Comparison of ENCODE assay signal across 20 cellular contexts in genomic region chr3:149772861-149773260, GRCh38. TPM values are rescaled to one million over a fixed set of nuclear protein-coding genes. Genes with fewer than 3 reads are reported as not detected.
A peak's percentile ranks its signal among the peaks of the same experiment; 100 is the strongest.
DNase-seq lines count a peak whose midpoint lies in the region; ATAC-seq, FAIRE-seq and TF ChIP-seq lines count a peak whose summit lies in the region.
"Had no signal": no experiment of that assay in that cellular context is flagged by ENCODE, and none has a peak within 500 bp of the region (broad histone marks: within the 10 kb centered on the region; RNA-seq: fewer than 3 reads in every experiment).

No MANE protein-coding gene starts in this region.

- intact Hi-C loops in IMR-90 (cut with micrococcal nuclease) (no loop called here), left ventricle myocardium superior (cut with micrococcal nuclease) (no loop called here)

- peaks cover 4% of the 10 kb centered on the region for H3K9me1 ChIP-seq in IMR-90 (ENCODE audit: insufficient read depth, low read length)

- no peaks in the 10 kb centered on the region for H3F3A ChIP-seq in GM23338 (replicated peaks; ENCODE audit: low read depth)

- H3K9me3 ChIP-seq in IMR-90 (ENCODE audit: control insufficient read depth, insufficient read depth, low read length), result no peaks in the 10 kb centered on the region
- H3K9me3 ChIP-seq in H1 (ENCODE audit: insufficient read depth in 2 of 2, low read depth in 1 of 2, low read length in 1 of 2), result no peaks in the 10 kb centered on the region
- no peaks in the 10 kb centered on the region for H3K9me3 ChIP-seq in osteoblast (ENCODE audit: low read depth, low read length)
- no peaks in the 10 kb centered on the region for H3K9me3 ChIP-seq in Karpas-422 (ENCODE audit: low read length)
- H3K9me3 ChIP-seq: A549, BE2C had no signal

- no peak for TF ChIP-seq CTCF in GM23338 (conservative IDR thresholded peaks at IDR 0.05; ENCODE audit: low read depth in 2 of 2)
- TF ChIP-seq CTCF in IMR-90 (conservative IDR thresholded peaks at IDR 0.05; ENCODE audit: low read depth, low read length), result no peak
- TF ChIP-seq CTCF in H1 (IDR thresholded peaks at IDR 0.05; ENCODE audit: control extremely low read depth in 1 of 3, insufficient read depth in 1 of 3, low read depth in 1 of 3, low read length in 3 of 3), result no peak
- TF ChIP-seq CTCF in osteoblast (IDR thresholded peaks at IDR 0.05; ENCODE audit: extremely low read depth, low read depth, low read length), result no peak

- H4K5ac ChIP-seq in IMR-90 (ENCODE audit: low read depth, low read length) (no peak overlapping the region), H1 (ENCODE audit: insufficient read length, low read depth, low read length) (no peak overlapping the region)

- H3K56ac ChIP-seq in IMR-90 (ENCODE audit: extremely low read depth, insufficient read depth, low read length) (no peak overlapping the region), H1 (replicated peaks; ENCODE audit: insufficient read length, low read depth, low read length) (no peak overlapping the region)

- no peaks in the 10 kb centered on the region for H3K36me3 ChIP-seq in GM23338 (ENCODE audit: insufficient read depth)
- H3K36me3 ChIP-seq in IMR-90 (ENCODE audit: control insufficient read depth, insufficient read depth, low read length), result no peaks in the 10 kb centered on the region
- H3K36me3 ChIP-seq in H1 (ENCODE audit: control insufficient read depth in 2 of 4, insufficient read depth in 4 of 4, low read length in 3 of 4), result no peaks in the 10 kb centered on the region
- no peaks in the 10 kb centered on the region for H3K36me3 ChIP-seq in osteoblast (ENCODE audit: insufficient read depth, low read length)
- no peaks in the 10 kb centered on the region for H3K36me3 ChIP-seq in Karpas-422 (ENCODE audit: insufficient read depth, low read length)
- H3K36me3 ChIP-seq: BE2C had no signal

- FAIRE-seq in H1 (lab: Jason Lieb, UNC), result no peak
- FAIRE-seq: A549, GM18507, HTR-8/SVneo had no signal

- H3K9me2 ChIP-seq in GM23338 (ENCODE audit: insufficient read depth) (no peaks in the 10 kb centered on the region), Karpas-422 (replicated peaks; ENCODE audit: insufficient read depth, low read length) (no peaks in the 10 kb centered on the region)

- H3K4me1 Mint-ChIP-seq in GM23338, result peaks cover 10% of the 10 kb centered on the region; the same call in 2 of the 3 replicates
- H3K4me1 Mint-ChIP-seq: CD4-positive, alpha-beta memory T cell had no signal

- H3K4me1 ChIP-seq in GM23338 (ENCODE audit: insufficient read depth) (no peaks in the 10 kb centered on the region), IMR-90 (ENCODE audit: control insufficient read depth, insufficient read depth, low read length) (peaks cover 4% of the 10 kb centered on the region), H1 (replicated peaks in 1 of 4; ENCODE audit: control insufficient read depth in 3 of 4, insufficient read depth in 4 of 4, low read length in 3 of 4) (no peaks in the 10 kb centered on the region), osteoblast (ENCODE audit: insufficient read depth, low read length) (no peaks in the 10 kb centered on the region), Karpas-422 (ENCODE audit: low read length) (no peaks in the 10 kb centered on the region)
- H3K4me1 ChIP-seq: A549, BE2C had no signal

- H2BK20ac ChIP-seq in IMR-90 (ENCODE audit: low read depth, low read length) (0 out of 2 replicates have a peak overlapping the region, but pooled peaks have one; percentile 38), H1 (ENCODE audit: low read length) (no peak overlapping the region)

- in situ Hi-C loops in IMR-90 (cut with MboI; ENCODE audit: low sequenced_read_pairs), result no loop called here

- H3K79me2 ChIP-seq in GM23338 (replicated peaks; ENCODE audit: insufficient read depth) (no peaks in the 10 kb centered on the region), H1 (ENCODE audit: control insufficient read depth in 1 of 2, insufficient read depth in 2 of 2, low read length in 2 of 2) (no peaks in the 10 kb centered on the region), osteoblast (ENCODE audit: insufficient read depth, low read length) (no peaks in the 10 kb centered on the region), Karpas-422 (ENCODE audit: low read length) (no peaks in the 10 kb centered on the region)

- ATAC-seq in GM23338 (no peak; the same call in 2 of the 3 replicates), IMR-90 (ENCODE audit: low read depth) (no peak), left ventricle myocardium superior (no peak)

- H3K79me1 ChIP-seq in IMR-90 (ENCODE audit: low read depth in 1 of 2, low read length in 2 of 2) (no peaks in the 10 kb centered on the region), H1 (ENCODE audit: low read depth, low read length) (no peaks in the 10 kb centered on the region)

- no peaks in the 10 kb centered on the region for H3K9me3 Mint-ChIP-seq in GM23338
- H3K9me3 Mint-ChIP-seq: CD4-positive, alpha-beta memory T cell; HFFc6 had no signal

- DNase-seq in GM23338 (ENCODE audit: low spot score) (peak; percentile 60), IMR-90 (no peak), H1 (ENCODE audit: low read depth in 1 of 2, low spot score in 2 of 2) (no peak), osteoblast (ENCODE audit: insufficient read length, low spot score, missing footprints) (no peak), Karpas-422 (no peak), hypothalamus (lab: John Stamatoyannopoulos, UW) (no peak), DMS153 (lab: John Stamatoyannopoulos, UW) (no peak), left ventricle myocardium superior (no peak)
- DNase-seq: BE2C; CD4-positive, alpha-beta memory T cell; DMS79 treated with DMSO at 0.1 percent for 48 hours; GOT3; HCEC 1CT; HFFc6; KBM-7 had no signal

- H3K14ac ChIP-seq in IMR-90 (replicated peaks; ENCODE audit: low read depth, low read length) (no peak overlapping the region; the same call in 1 of the 2 replicates), H1 (ENCODE audit: insufficient read length) (no peak overlapping the region)

- H2BK12ac ChIP-seq in H1 (ENCODE audit: low read depth, low read length), result no peak overlapping the region

- dilution Hi-C loops in IMR-90 (cut with HindIII; ENCODE audit: low sequenced_read_pairs, unreplicated experiment), result no loop called here

- H2AK5ac ChIP-seq in IMR-90 (ENCODE audit: low read depth, low read length) (peak overlapping the region; percentile 64), H1 (ENCODE audit: low read depth, low read length) (no peak overlapping the region)

- no peak overlapping the region for H3K4me2 ChIP-seq in GM23338
- H3K4me2 ChIP-seq in IMR-90 (ENCODE audit: low read depth, low read length), result no peak overlapping the region
- H3K4me2 ChIP-seq in H1 (ENCODE audit: insufficient read depth in 1 of 2, low read depth in 2 of 2, low read length in 2 of 2), result no peak overlapping the region
- H3K4me2 ChIP-seq in osteoblast (ENCODE audit: insufficient read depth, low read length), result no peak overlapping the region
- no peak overlapping the region for H3K4me2 ChIP-seq in Karpas-422 (ENCODE audit: low read depth, low read length, poor library complexity, severe bottlenecking)
- H3K4me2 ChIP-seq: A549 had no signal

- H4K8ac ChIP-seq in IMR-90 (ENCODE audit: low read depth in 2 of 2, low read length in 2 of 2), result peak overlapping the region in 1 of 2 experiments; percentile 9; a peak in 1 of 4 replicates
- no peak overlapping the region for H4K8ac ChIP-seq in H1 (ENCODE audit: extremely low read depth, insufficient read depth, low read length)

- H3K18ac ChIP-seq in IMR-90 (ENCODE audit: low read depth, low read length), result no peak overlapping the region
- H3K18ac ChIP-seq in H1 (ENCODE audit: extremely low read depth, low read length), result no peak overlapping the region

- peak overlapping the region; percentile 34; the same call in 1 of the 3 replicates for H2BK15ac ChIP-seq in IMR-90 (ENCODE audit: low read depth, low read length)
- H2BK15ac ChIP-seq in H1 (ENCODE audit: low read length), result no peak overlapping the region

- peak overlapping the region; percentile 11 for H3K4ac ChIP-seq in IMR-90 (ENCODE audit: low read depth, low read length)
- H3K4ac ChIP-seq in H1 (replicated peaks; ENCODE audit: insufficient read length, low read depth, low read length), result no peak overlapping the region

- no peak overlapping the region for H3K4me3 Mint-ChIP-seq in GM23338
- H3K4me3 Mint-ChIP-seq: CD4-positive, alpha-beta memory T cell; HFFc6 had no signal

- no peaks in the 10 kb centered on the region for H3K23me2 ChIP-seq in H1 (ENCODE audit: low read depth, low read length)

- no peaks in the 10 kb centered on the region for H3K36me3 Mint-ChIP-seq in GM23338 (ENCODE audit: low read depth)
- H3K36me3 Mint-ChIP-seq: CD4-positive, alpha-beta memory T cell had no signal

- H4K20me1 ChIP-seq in GM23338 (replicated peaks; ENCODE audit: insufficient read depth), result no peaks in the 10 kb centered on the region
- H4K20me1 ChIP-seq in IMR-90 (ENCODE audit: insufficient read depth, low read length), result no peaks in the 10 kb centered on the region
- no peaks in the 10 kb centered on the region for H4K20me1 ChIP-seq in H1 (replicated peaks in 1 of 2; ENCODE audit: control insufficient read depth in 1 of 2, insufficient read depth in 2 of 2, low read length in 2 of 2)
- H4K20me1 ChIP-seq in osteoblast (ENCODE audit: insufficient read depth, low read length), result no peaks in the 10 kb centered on the region
- no peaks in the 10 kb centered on the region for H4K20me1 ChIP-seq in Karpas-422 (ENCODE audit: insufficient read depth, low read depth, low read length)

- H3K9ac ChIP-seq in IMR-90 (ENCODE audit: low read depth, low read length) (no peak overlapping the region), H1 (replicated peaks in 1 of 4; ENCODE audit: extremely low read depth in 1 of 4, low read depth in 3 of 4, low read length in 3 of 4) (no peak overlapping the region), Karpas-422 (ENCODE audit: low read length) (no peak overlapping the region)

- no peaks in the 10 kb centered on the region for H3K27me3 ChIP-seq in GM23338 (ENCODE audit: insufficient read depth)
- peaks cover 3% of the 10 kb centered on the region for H3K27me3 ChIP-seq in IMR-90 (ENCODE audit: control insufficient read depth, insufficient read depth, low read length)
- no peaks in the 10 kb centered on the region; a peak in 1 of 7 replicates for H3K27me3 ChIP-seq in H1 (replicated peaks in 1 of 4; ENCODE audit: control insufficient read depth in 3 of 4, extremely low read depth in 1 of 4, insufficient read depth in 3 of 4, low read length in 3 of 4)
- no peaks in the 10 kb centered on the region for H3K27me3 ChIP-seq in osteoblast (ENCODE audit: insufficient read depth, low read length)
- H3K27me3 ChIP-seq in Karpas-422 (ENCODE audit: low read length), result no peaks in the 10 kb centered on the region

- H3K27me3 Mint-ChIP-seq in GM23338 (ENCODE audit: insufficient read depth, low read depth, poor library complexity), result peaks cover 1% of the 10 kb centered on the region

- H2AFZ ChIP-seq in GM23338 (peak overlapping the region; percentile 43; the same call in 1 of the 2 replicates), IMR-90 (replicated peaks; ENCODE audit: low read length, poor library complexity) (no peak overlapping the region), H1 (ENCODE audit: low read length) (peak overlapping the region; percentile 68; the same call in 1 of the 2 replicates), osteoblast (ENCODE audit: low read length) (peak overlapping the region; percentile 11), Karpas-422 (ENCODE audit: low read length) (no peak overlapping the region)

- BruUV-seq in IMR-90 (replicated peaks; lab: Mats Ljungman, UMichigan), result no TSS peak

- TF ChIP-seq POLR2A in IMR-90 (IDR thresholded peaks at IDR 0.05; ENCODE audit: low read depth, low read length) (no peak), H1 (IDR thresholded peaks at IDR 0.05; ENCODE audit: control extremely low read depth in 1 of 2, low read depth in 2 of 2, low read length in 2 of 2) (no peak)

- H3K4me3 ChIP-seq in GM23338 (no peak overlapping the region), IMR-90 (ENCODE audit: insufficient read depth, low read depth, low read length) (no peak overlapping the region), H1 (ENCODE audit: extremely low read depth in 1 of 4, insufficient read depth in 2 of 4, low read depth in 3 of 4, low read length in 4 of 4) (no peak overlapping the region), osteoblast (ENCODE audit: insufficient read depth, low read length) (no peak overlapping the region), Karpas-422 (ENCODE audit: low read length) (no peak overlapping the region)
- H3K4me3 ChIP-seq: A549 had no signal

- H3K23ac ChIP-seq in IMR-90 (ENCODE audit: low read depth, low read length) (no peak overlapping the region), H1 (ENCODE audit: insufficient read length) (no peak overlapping the region)

- no peak overlapping the region for H2AK9ac ChIP-seq in IMR-90 (replicated peaks; ENCODE audit: low read depth, low read length, poor library complexity)

- TF ChIP-seq EP300 in H1 (IDR thresholded peaks at IDR 0.05; ENCODE audit: borderline replicate concordance in 1 of 2, low read depth in 2 of 2, low read length in 2 of 2), result no peak

- TF ChIP-seq RAD21 in IMR-90 (IDR thresholded peaks at IDR 0.05; ENCODE audit: low read length) (no peak), H1 (IDR thresholded peaks at IDR 0.05 in 1 of 2, conservative IDR thresholded peaks at IDR 0.05 in 1 of 2; ENCODE audit: low read depth in 2 of 2, low read length in 2 of 2) (no peak)

- no peak overlapping the region for H3K27ac ChIP-seq in GM23338 (ENCODE audit: low read depth)
- no peak overlapping the region for H3K27ac ChIP-seq in IMR-90 (ENCODE audit: insufficient read depth, low read length)
- H3K27ac ChIP-seq in H1 (ENCODE audit: low read depth, low read length), result no peak overlapping the region
- H3K27ac ChIP-seq in osteoblast (ENCODE audit: low read depth, low read length), result no peak overlapping the region
- no peak overlapping the region for H3K27ac ChIP-seq in Karpas-422 (ENCODE audit: low read length)
- H3K27ac ChIP-seq: A549, C4-2B had no signal

- H4K91ac ChIP-seq in IMR-90 (ENCODE audit: insufficient read depth, low read depth, low read length) (peak overlapping the region; percentile 32; the same call in 1 of the 2 replicates), H1 (replicated peaks; ENCODE audit: insufficient read length, low read length) (no peak overlapping the region)

- POLR2A ChIA-PET in IMR-90 (lab: Charles Lee; ENCODE audit: unreplicated experiment), result no interaction called here
- POLR2A ChIA-PET in H1 (lab: Charles Lee; ENCODE audit: partially characterized antibody), result interaction anchor here (0.9 kb wide), 1 partner anchor 36 kb away, joined by 3 read pairs; no protein-coding TSS in a partner anchor

- H2BK120ac ChIP-seq in IMR-90 (ENCODE audit: low read depth, low read length) (0 out of 2 replicates have a peak overlapping the region, but pooled peaks have one; percentile 8), H1 (replicated peaks; ENCODE audit: low read depth, low read length) (no peak overlapping the region)

- H2BK5ac ChIP-seq in IMR-90 (ENCODE audit: low read depth, low read length, poor library complexity, severe bottlenecking) (no peak overlapping the region), H1 (ENCODE audit: low read depth, low read length) (no peak overlapping the region; the same call in 1 of the 2 replicates)

- H3K27ac Mint-ChIP-seq in GM23338, result 0 out of 2 replicates have a peak overlapping the region, but pooled peaks have one; percentile 1
- H3K27ac Mint-ChIP-seq: HFFc6 had no signal

- WGBS in IMR-90 (ENCODE audit: extremely low coverage in 2 of 2, insufficient read length in 1 of 2), 2 experiments, result no CpG with 5 or more reads among the region's 2 CpGs
- 72% methylated on average over 2 of the region's 2 CpGs; no CpG with 5 or more reads in 1 of the 2 experiments for WGBS in H1 (ENCODE audit: extremely low coverage in 1 of 2, insufficient coverage in 1 of 2, insufficient read length in 1 of 2, insufficient replicate concordance in 2 of 2, low coverage in 1 of 2, low lambda C conversion rate in 2 of 2, missing lambda C conversion rate in 1 of 2), 2 experiments

- CTCF ChIA-PET in IMR-90 (lab: Yijun Ruan, JAX) (interaction anchor here (1.1 to 2.8 kb wide), 2 partner anchors 36 to 278 kb away, joined by 3 to 15 read pairs; no protein-coding TSS in a partner anchor), H1 (lab: Charles Lee; ENCODE audit: partially characterized antibody) (interaction anchor here (0.9 to 11.0 kb wide), 24 partner anchors 7 to 321 kb away, joined by 3 to 103 read pairs (median 12); partner anchors contain the start of genes ANKUB1 and COMMD2)

RNA-seq across cellular contexts. Expression of gene ANKUB1, which starts 19.5 kb away (rescaled TPM):
- not detected in 2 replicates for total RNA-seq in GM23338 (2014; rRNA removed; shearing (Covaris generic))
- polyA plus RNA-seq in GM23338 (2016; fragmentation: Nextera tagmentation; extraction: Ambion mirVana), result not detected in 2 replicates
- not detected in 2 replicates for total RNA-seq in IMR-90 (2012; rRNA removed)
- not detected in 2 replicates for polyA plus RNA-seq in IMR-90 (2012; rRNA removed)
- not detected in 2 replicates for polyA plus RNA-seq in IMR-90 (2012; cell fraction: cytosol; rRNA removed)
- polyA plus RNA-seq in IMR-90 (2012; cell fraction: nucleus; rRNA removed; ENCODE audit: low replicate concordance), result not detected in 2 replicates
- total RNA-seq in H1 (2021; fragmentation: NEBNext Ultra II Directional; extraction: Animal tissue kit (Norgen Biotek cat#: 25700)), result not detected in 2 replicates
- not detected in 2 replicates for polyA plus RNA-seq in H1 (2011; rRNA removed)
- polyA plus RNA-seq in H1 (2011; cell fraction: cytosol; rRNA removed), result not detected
- not detected for polyA plus RNA-seq in H1 (2011; cell fraction: nucleus; rRNA removed)
- not detected in 4 replicates for polyA plus RNA-seq in H1 (2012, experiment 1 of 2)
- not detected for polyA plus RNA-seq in H1 (2012, experiment 2 of 2)
- polyA plus RNA-seq in H1 (2013, experiment 1 of 2), result not detected
- not detected for polyA plus RNA-seq in H1 (2013, experiment 2 of 2)
- polyA minus RNA-seq in H1 (2011; rRNA and poly(A)+ RNA removed), result not detected in 2 replicates
- not detected for polyA minus RNA-seq in H1 (2011; cell fraction: cytosol; rRNA and poly(A)+ RNA removed)
- not detected for polyA minus RNA-seq in H1 (2011; cell fraction: nucleus; rRNA and poly(A)+ RNA removed)
- total RNA-seq in osteoblast, result under 0.01 TPM in 1 of 2 replicates, not detected in the other
- total RNA-seq in Karpas-422 (2014; rRNA removed; shearing (Covaris generic); ENCODE audit: low replicate concordance), result not detected in 2 replicates
- not detected for total RNA-seq in left ventricle myocardium superior
- total RNA-seq: CD4-positive, alpha-beta memory T cell; HFFc6 had no signal
- polyA plus RNA-seq: A549; AG04450; CD4-positive, alpha-beta memory T cell had no signal

RNA-seq across cellular contexts. Expression of gene COMMD2, which starts 20.6 kb away (rescaled TPM):
- total RNA-seq in GM23338 (2014; rRNA removed; shearing (Covaris generic)), result 55.5 and 55.8 TPM in 2 replicates
- polyA plus RNA-seq in GM23338 (2016; fragmentation: Nextera tagmentation; extraction: Ambion mirVana) (54.9 and 61.1 TPM in 2 replicates), IMR-90 (2012; rRNA removed) (23.6 and 25.9 TPM in 2 replicates), H1 (2011; rRNA removed) (12.1 and 20.2 TPM in 2 replicates)
- total RNA-seq in IMR-90 (2012; rRNA removed) (31.9 and 46.1 TPM in 2 replicates), osteoblast (38.4 and 38.6 TPM in 2 replicates), left ventricle myocardium superior (16.8 TPM)
- polyA plus RNA-seq in IMR-90 (2012; cell fraction: cytosol; rRNA removed), result 6.3 and 8.4 TPM in 2 replicates
- 4.1 and 14.8 TPM in 2 replicates for polyA plus RNA-seq in IMR-90 (2012; cell fraction: nucleus; rRNA removed; ENCODE audit: low replicate concordance)
- total RNA-seq in H1 (2021; fragmentation: NEBNext Ultra II Directional; extraction: Animal tissue kit (Norgen Biotek cat#: 25700)), result 51.6 and 57.2 TPM in 2 replicates
- 31.2 TPM for polyA plus RNA-seq in H1 (2011; cell fraction: cytosol; rRNA removed)
- 13.4 TPM for polyA plus RNA-seq in H1 (2011; cell fraction: nucleus; rRNA removed)
- polyA plus RNA-seq in H1 (2012, experiment 1 of 2), result 29.5 to 50.7 TPM (median 35.3 TPM) in 4 replicates
- 5.6 TPM for polyA plus RNA-seq in H1 (2012, experiment 2 of 2)
- 29.8 TPM for polyA plus RNA-seq in H1 (2013, experiment 1 of 2)
- 27.4 TPM for polyA plus RNA-seq in H1 (2013, experiment 2 of 2)
- 23.8 and 53.1 TPM in 2 replicates for polyA minus RNA-seq in H1 (2011; rRNA and poly(A)+ RNA removed)
- polyA minus RNA-seq in H1 (2011; cell fraction: cytosol; rRNA and poly(A)+ RNA removed), result 9.4 TPM
- 19.4 TPM for polyA minus RNA-seq in H1 (2011; cell fraction: nucleus; rRNA and poly(A)+ RNA removed)
- total RNA-seq in Karpas-422 (2014; rRNA removed; shearing (Covaris generic); ENCODE audit: low replicate concordance), result 18.8 and 33.8 TPM in 2 replicates

RNA-seq across cellular contexts. Expression of gene RNF13, which starts 40.2 kb away (rescaled TPM):
- 43.1 and 46.3 TPM in 2 replicates for total RNA-seq in GM23338 (2014; rRNA removed; shearing (Covaris generic))
- polyA plus RNA-seq in GM23338 (2016; fragmentation: Nextera tagmentation; extraction: Ambion mirVana) (69.8 and 101 TPM in 2 replicates), IMR-90 (2012; rRNA removed) (9.3 and 12.8 TPM in 2 replicates), H1 (2011; rRNA removed) (13.5 and 19.4 TPM in 2 replicates)
- total RNA-seq in IMR-90 (2012; rRNA removed) (29.8 and 39.2 TPM in 2 replicates), osteoblast (86.1 and 109 TPM in 2 replicates), left ventricle myocardium superior (51.2 TPM)
- polyA plus RNA-seq in IMR-90 (2012; cell fraction: cytosol; rRNA removed), result 3.6 and 7.2 TPM in 2 replicates
- 1.4 and 16.5 TPM in 2 replicates for polyA plus RNA-seq in IMR-90 (2012; cell fraction: nucleus; rRNA removed; ENCODE audit: low replicate concordance)
- 35.4 and 37.1 TPM in 2 replicates for total RNA-seq in H1 (2021; fragmentation: NEBNext Ultra II Directional; extraction: Animal tissue kit (Norgen Biotek cat#: 25700))
- 23.5 TPM for polyA plus RNA-seq in H1 (2011; cell fraction: cytosol; rRNA removed)
- polyA plus RNA-seq in H1 (2011; cell fraction: nucleus; rRNA removed), result 13.4 TPM
- 19.9 to 33.6 TPM (median 26.5 TPM) in 4 replicates for polyA plus RNA-seq in H1 (2012, experiment 1 of 2)
- polyA plus RNA-seq in H1 (2012, experiment 2 of 2), result 3.2 TPM
- 54.4 TPM for polyA plus RNA-seq in H1 (2013, experiment 1 of 2)
- 69.1 TPM for polyA plus RNA-seq in H1 (2013, experiment 2 of 2)
- polyA minus RNA-seq in H1 (2011; rRNA and poly(A)+ RNA removed), result 46.1 and 50.6 TPM in 2 replicates
- 29.1 TPM for polyA minus RNA-seq in H1 (2011; cell fraction: cytosol; rRNA and poly(A)+ RNA removed)
- polyA minus RNA-seq in H1 (2011; cell fraction: nucleus; rRNA and poly(A)+ RNA removed), result 78.4 TPM
- 58.4 and 161 TPM in 2 replicates for total RNA-seq in Karpas-422 (2014; rRNA removed; shearing (Covaris generic); ENCODE audit: low replicate concordance)

Comparison
In these comparisons a context has a peak if more than half of its experiments do, and no peak if none do; other contexts are left out.
1. H2AFZ ChIP-seq: peak in GM23338 (single experiment), H1 (single experiment) and osteoblast (single experiment); none in IMR-90 (single experiment) and Karpas-422 (single experiment).